9 cellular contexts compared by ENCODE assay signal in the genomic region with DNA sequence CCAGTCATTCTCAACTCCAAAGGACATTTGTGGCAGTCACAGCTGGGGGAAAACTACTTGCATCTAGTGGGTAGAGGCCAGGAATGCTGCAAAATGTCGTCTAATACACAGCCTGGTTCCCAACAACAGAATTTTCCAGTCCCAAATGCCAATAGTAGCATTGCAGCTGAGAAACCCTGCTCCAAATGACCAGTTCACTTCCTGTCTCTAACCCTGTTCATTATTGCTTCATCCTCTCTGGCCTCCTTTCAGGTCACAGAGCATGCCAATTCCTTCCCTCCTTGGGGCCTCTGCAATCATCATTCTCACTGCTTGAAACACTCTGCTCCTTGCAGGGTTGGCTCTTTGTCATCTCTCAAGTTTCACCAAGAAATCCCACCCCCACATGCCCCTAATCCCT.
DNase-seq lines count a peak whose midpoint lies in the region; ATAC-seq and TF ChIP-seq lines count a peak whose summit lies in the region.
"Had no signal": no experiment of that assay in that cellular context is flagged by ENCODE, and none has a peak within 500 bp of the region (broad histone marks: within the 10 kb centered on the region; RNA-seq: fewer than 3 reads in every experiment).

No MANE protein-coding gene starts in this region.

- DNase-seq in AML-193 (lab: John Stamatoyannopoulos, UW) (peak; percentile 64 to 72), PC-9 (peak in 1 of 2 experiments; percentile 66), fibroblast of peridontal ligament (ENCODE audit: extremely low read depth) (peak; percentile 97), omental fat pad (ENCODE audit: low spot score) (no peak), Calu3 (no peak), NCI-H128 (lab: John Stamatoyannopoulos, UW; ENCODE audit: unreplicated experiment) (no peak)
- no peak for DNase-seq in stimulated activated CD4-positive, alpha-beta T cell treated with anti-CD3 and anti-CD28 coated beads, Interleukin-15, amount 100 ng/mL, for 24 hours
- DNase-seq: glutamatergic neuron had no signal

- no peaks in the 10 kb centered on the region for H3K36me3 ChIP-seq in PC-9 (ENCODE audit: low read depth)

- peaks cover 9% of the 10 kb centered on the region; the same call in 1 of the 2 replicates for H3F3A ChIP-seq in PC-9 (ENCODE audit: insufficient read depth, low read depth)

- no peak overlapping the region for H2AFZ ChIP-seq in PC-9

- H3K4me1 Mint-ChIP-seq in Calu3 (ENCODE audit: low read depth, unreplicated experiment) = peaks cover 59% of the 10 kb centered on the region

- H3K27me3 ChIP-seq in PC-9 (ENCODE audit: insufficient read depth, low read depth) = no peaks in the 10 kb centered on the region

- peak overlapping the region; percentile 92 for H3K27ac ChIP-seq in PC-9

- no TSS peak for BruUV-seq in PC-9 (replicated peaks; lab: Mats Ljungman, UMichigan)
- no TSS peak for BruUV-seq in Calu3 (replicated peaks; lab: Mats Ljungman, UMichigan)

- H3K27ac Mint-ChIP-seq in Calu3 (ENCODE audit: unreplicated experiment) = no peak overlapping the region

- H3K4me3 Mint-ChIP-seq in Calu3 (ENCODE audit: low read depth, unreplicated experiment) = no peak overlapping the region

- peak overlapping the region; percentile 67; the same call in 1 of the 2 replicates for H3K4me2 ChIP-seq in PC-9

- no peaks in the 10 kb centered on the region for H3K9me3 Mint-ChIP-seq in Calu3 (ENCODE audit: low read depth, unreplicated experiment)

- H3K9me3 ChIP-seq in PC-9 (ENCODE audit: insufficient read depth, low read depth) = peaks cover 14% of the 10 kb centered on the region; the same call in 1 of the 2 replicates

- CTCF ChIA-PET in PC-9 (lab: Charles Lee) (no interaction called here), Calu3 (lab: Charles Lee) (no interaction called here)

- POLR2A ChIA-PET in PC-9 (lab: Charles Lee; ENCODE audit: unreplicated experiment) = no interaction called here

- H3K27me3 Mint-ChIP-seq in Calu3 (ENCODE audit: unreplicated experiment) = no peaks in the 10 kb centered on the region

- H3K4me1 ChIP-seq in PC-9 (replicated peaks; ENCODE audit: insufficient read depth) = peaks cover 27% of the 10 kb centered on the region

- H3K9me2 ChIP-seq in PC-9 (ENCODE audit: insufficient read depth) = no peaks in the 10 kb centered on the region

- H3K4me3 ChIP-seq in PC-9 = no peak overlapping the region

- TF ChIP-seq CTCF in PC-9 (conservative IDR thresholded peaks at IDR 0.05) = no peak
- TF ChIP-seq CTCF in omental fat pad (IDR thresholded peaks at IDR 0.05) = no peak
- no peak for TF ChIP-seq CTCF in Calu3 (IDR thresholded peaks at IDR 0.05; ENCODE audit: unreplicated experiment)

- intact Hi-C loops in PC-9 (cut with micrococcal nuclease; ENCODE audit: unreplicated experiment) = loop anchor here (2.0 to 5.0 kb wide), 2 partner anchors 67 to 130 kb away; no protein-coding TSS in a partner anchor
- intact Hi-C loops in Calu3 (cut with micrococcal nuclease; ENCODE audit: unreplicated experiment) = no loop called here

- ATAC-seq in omental fat pad (ENCODE audit: low FRiP score) = peak; percentile 81
- no peak for ATAC-seq in HG02763 (IDR thresholded peaks at IDR 0.05; ENCODE audit: unreplicated experiment)

- no peaks in the 10 kb centered on the region for H4K20me1 ChIP-seq in PC-9 (ENCODE audit: insufficient read depth)

- no peaks in the 10 kb centered on the region for H3K36me3 Mint-ChIP-seq in Calu3 (ENCODE audit: insufficient read depth, unreplicated experiment)

- H3K79me2 ChIP-seq in PC-9 (ENCODE audit: low read depth) = no peaks in the 10 kb centered on the region

Comparison
In these comparisons a context has a peak if more than half of its experiments do, and no peak if none do; other contexts are left out.
1. DNase-seq: peak in AML-193 (2 of 2) and fibroblast of peridontal ligament (single experiment); none in omental fat pad (single experiment), Calu3 (single experiment), stimulated activated CD4-positive, alpha-beta T cell treated with anti-CD3 and anti-CD28 coated beads, Interleukin-15, amount 100 ng/mL, for 24 hours (single experiment) and NCI-H128 (single experiment).